In the genomic region with DNA sequence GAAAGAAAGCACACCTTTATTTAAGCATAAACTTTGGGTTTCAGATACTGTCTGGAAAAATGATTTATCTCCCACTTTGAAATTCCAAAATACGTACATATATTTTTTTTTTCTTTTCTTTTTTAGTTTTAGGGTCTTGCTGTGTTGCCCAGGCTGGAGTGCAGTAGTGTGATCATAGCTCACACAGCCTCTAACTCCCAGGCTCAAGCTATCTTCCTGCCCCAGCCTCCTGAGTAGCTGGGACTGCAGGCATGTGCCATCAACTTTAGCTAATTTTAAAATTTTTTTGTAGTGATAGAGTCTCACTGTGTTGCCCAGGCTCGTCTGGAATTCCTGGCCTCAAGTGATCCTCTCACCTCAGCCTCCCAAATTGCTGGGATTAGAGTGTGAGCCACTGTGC, we compare ENCODE assay signal across 20 cellular contexts. TPM values are rescaled to one million over a fixed set of nuclear protein-coding genes. Genes with fewer than 3 reads are reported as not detected.
DNase-seq lines count a peak whose midpoint lies in the region; ATAC-seq, FAIRE-seq and TF ChIP-seq lines count a peak whose summit lies in the region.
"Had no signal": no experiment of that assay in that cellular context is flagged by ENCODE, and none has a peak within 500 bp of the region (broad histone marks: within the 10 kb centered on the region; RNA-seq: fewer than 3 reads in every experiment).

No MANE protein-coding gene starts in this region.

- H3K27me3 ChIP-seq in HepG2 (ENCODE audit: control insufficient read depth in 1 of 2, insufficient read depth in 2 of 2, low read length in 2 of 2) (no peaks in the 10 kb centered on the region), right lobe of liver (no peaks in the 10 kb centered on the region), K562 (ENCODE audit: control insufficient read depth in 2 of 2, insufficient read depth in 2 of 2, low read length in 2 of 2) (no peaks in the 10 kb centered on the region)
- H3K27me3 ChIP-seq: BLaER1 treated with 17β-estradiol and CSF1 and Interleukin-3, amounts not matched to agents 10 nM and 100 nM had no signal

- no peak for TF ChIP-seq RAD21 in HepG2 (CRISPR knock-in tag; IDR thresholded peaks at IDR 0.05)
- no peak for TF ChIP-seq RAD21 in K562 (CRISPR knock-in tag; conservative IDR thresholded peaks at IDR 0.05 in 1 of 2, IDR thresholded peaks at IDR 0.05 in 1 of 2)

- FAIRE-seq in HepG2 (lab: Jason Lieb, UNC) (no peak), K562 (lab: Jason Lieb, UNC) (no peak)
- FAIRE-seq: A549, D721Med, G401.6, GM12891, GM19239 had no signal

- WGBS in HepG2 (ENCODE audit: low lambda C conversion rate), result 100% methylated on average over 2 of the region's 2 CpGs
- WGBS in right lobe of liver (ENCODE audit: insufficient coverage, low coverage, low lambda C conversion rate, missing lambda C conversion rate), result 83% methylated on average over 2 of the region's 2 CpGs
- 100% methylated on average over 1 of the region's 2 CpGs for WGBS in K562 (ENCODE audit: insufficient coverage, low coverage, missing lambda C conversion rate)

- TF ChIP-seq POLR2A in HepG2 (IDR thresholded peaks at IDR 0.05; ENCODE audit: insufficient read depth in 1 of 2, low read depth in 2 of 2, low read length in 2 of 2) (no peak), right lobe of liver (IDR thresholded peaks at IDR 0.05) (no peak), K562 (conservative IDR thresholded peaks at IDR 0.05) (no peak)

- H3K9me3 ChIP-seq in HepG2 (ENCODE audit: low read length) (no peaks in the 10 kb centered on the region), right lobe of liver (no peaks in the 10 kb centered on the region), K562 (replicated peaks; ENCODE audit: control insufficient read depth, insufficient read depth, low read depth, low read length) (no peaks in the 10 kb centered on the region)
- H3K9me3 ChIP-seq: A549; BLaER1 treated with 17β-estradiol and CSF1 and Interleukin-3, amounts not matched to agents 10 nM and 100 nM; Caco-2 had no signal

- CTCF ChIA-PET in HepG2 (lab: Yijun Ruan, JAX; ENCODE audit: low intra/inter-chr PET ratio, low total read pairs), result no interaction called here
- CTCF ChIA-PET in K562 (lab: Yijun Ruan, JAX; ENCODE audit: low intra/inter-chr PET ratio), result no interaction called here

- no peaks in the 10 kb centered on the region for H3K9me1 ChIP-seq in K562 (ENCODE audit: control insufficient read depth, insufficient read depth, low read length)

- H3K79me2 ChIP-seq in HepG2 (ENCODE audit: insufficient read depth, low read length), result no peaks in the 10 kb centered on the region
- H3K79me2 ChIP-seq in K562 (ENCODE audit: control insufficient read depth, insufficient read depth, low read length), result no peaks in the 10 kb centered on the region

- ATAC-seq in HepG2 (no peak), right lobe of liver (no peak), K562 (no peak), GM21529 (IDR thresholded peaks at IDR 0.05; ENCODE audit: unreplicated experiment) (no peak)
- ATAC-seq: A549; CD8-positive, alpha-beta T cell had no signal

- no TSS peak for BruUV-seq in HepG2 (replicated peaks; lab: Mats Ljungman, UMichigan)
- BruUV-seq in K562 (replicated peaks; lab: Mats Ljungman, UMichigan), result no TSS peak

- H3K27ac ChIP-seq in HepG2 (ENCODE audit: extremely low read length, insufficient read depth, low read length), result no peak overlapping the region
- H3K27ac ChIP-seq in right lobe of liver, result no peak overlapping the region
- H3K27ac ChIP-seq in K562 (ENCODE audit: extremely low read depth, low read depth, low read length), result no peak overlapping the region
- H3K27ac ChIP-seq: 22Rv1; A549; BLaER1 treated with 17β-estradiol and CSF1 and Interleukin-3, amounts not matched to agents 10 nM and 100 nM; C4-2B had no signal

- POLR2A ChIA-PET in HepG2 (lab: Yijun Ruan, JAX), result no interaction called here
- POLR2A ChIA-PET in K562 (lab: Yijun Ruan, JAX), result no interaction called here

- no peak overlapping the region for H3K4me3 ChIP-seq in HepG2 (replicated peaks in 1 of 3; ENCODE audit: insufficient read depth in 1 of 3, low read depth in 2 of 3, low read length in 3 of 3)
- H3K4me3 ChIP-seq in right lobe of liver, result no peak overlapping the region
- no peak overlapping the region for H3K4me3 ChIP-seq in K562
- H3K4me3 ChIP-seq: A549; BLaER1 treated with 17β-estradiol and CSF1 and Interleukin-3, amounts not matched to agents 10 nM and 100 nM had no signal

- intact Hi-C loops in HepG2 (cut with micrococcal nuclease; ENCODE audit: unreplicated experiment), result no loop called here
- intact Hi-C loops in right lobe of liver (cut with DNase I), result no loop called here
- intact Hi-C loops in K562 (cut with micrococcal nuclease), result no loop called here

- H2AFZ ChIP-seq in HepG2 (ENCODE audit: low read length) (no peak overlapping the region), K562 (ENCODE audit: low read depth, low read length) (no peak overlapping the region)

- no peaks in the 10 kb centered on the region for H3K4me1 ChIP-seq in HepG2 (ENCODE audit: insufficient read depth, low read length)
- no peaks in the 10 kb centered on the region for H3K4me1 ChIP-seq in right lobe of liver
- no peaks in the 10 kb centered on the region for H3K4me1 ChIP-seq in K562 (replicated peaks in 1 of 2; ENCODE audit: control insufficient read depth in 2 of 2, insufficient read depth in 2 of 2, low read length in 2 of 2)
- H3K4me1 ChIP-seq: BLaER1 treated with 17β-estradiol and CSF1 and Interleukin-3, amounts not matched to agents 10 nM and 100 nM; Caco-2 had no signal

- TF ChIP-seq CTCF in HepG2 (CRISPR knock-in tag; IDR thresholded peaks at IDR 0.05) (no peak), right lobe of liver (IDR thresholded peaks at IDR 0.05) (no peak), K562 (IDR thresholded peaks at IDR 0.05 in 2 of 3, conservative IDR thresholded peaks at IDR 0.05 in 1 of 3; ENCODE audit: insufficient read depth in 2 of 3, low read depth in 1 of 3, low read length in 3 of 3) (no peak)

- H3K4me2 ChIP-seq in HepG2 (ENCODE audit: low read depth, low read length) (no peak overlapping the region), K562 (ENCODE audit: insufficient read depth, low read length) (no peak overlapping the region)
- H3K4me2 ChIP-seq: A549; BLaER1 treated with 17β-estradiol and CSF1 and Interleukin-3, amounts not matched to agents 10 nM and 100 nM had no signal

- TF ChIP-seq EP300 in HepG2 (IDR thresholded peaks at IDR 0.05; ENCODE audit: low read depth in 2 of 2, low read length in 2 of 2), result no peak
- TF ChIP-seq EP300 in HepG2 (CRISPR knock-in tag; IDR thresholded peaks at IDR 0.05; ENCODE audit: borderline replicate concordance), result no peak
- TF ChIP-seq EP300 in K562 (IDR thresholded peaks at IDR 0.05; ENCODE audit: low read length), result no peak

- H3K9ac ChIP-seq in HepG2 (ENCODE audit: insufficient read depth, low read depth, low read length), result no peak overlapping the region
- H3K9ac ChIP-seq in K562 (ENCODE audit: insufficient read depth in 1 of 2, low read depth in 2 of 2, low read length in 2 of 2), result no peak overlapping the region
- H3K9ac ChIP-seq: BLaER1 treated with 17β-estradiol and CSF1 and Interleukin-3, amounts not matched to agents 10 nM and 100 nM had no signal

- peaks cover 1 to 50% of the 10 kb centered on the region in 2 experiments; a peak in 4 of 5 replicates for H3K36me3 ChIP-seq in HepG2 (replicated peaks in 1 of 2; ENCODE audit: control insufficient read depth in 1 of 2, insufficient read depth in 2 of 2, low read length in 2 of 2)
- peaks cover 0 to 36% (median 18%) of the 10 kb centered on the region in 4 donors for H3K36me3 ChIP-seq in right lobe of liver
- peaks cover 19% of the 10 kb centered on the region; the same call in 2 of the 3 replicates for H3K36me3 ChIP-seq in K562 (ENCODE audit: control insufficient read depth, insufficient read depth, low read length)

- H4K20me1 ChIP-seq in HepG2 (ENCODE audit: insufficient read depth, low read length), result no peaks in the 10 kb centered on the region
- H4K20me1 ChIP-seq in K562 (replicated peaks; ENCODE audit: control insufficient read depth, insufficient read depth, low read length), result no peaks in the 10 kb centered on the region

- in situ Hi-C loops in HepG2 (cut with HindIII; ENCODE audit: extremely low pct_ligation_motif_present, low pct_unique_long_range_greater_than_20kb) (no loop called here), K562 (cut with MboI) (no loop called here)

- DNase-seq in HepG2 (ENCODE audit: low spot score) (no peak), right lobe of liver (no peak), K562 (ENCODE audit: extremely low read depth in 1 of 4, low spot score in 3 of 4) (no peak), islet precursor cell (no peak)
- DNase-seq: AML-193; Caco-2; Calu3; CD4-positive, alpha-beta T cell; CD8-positive, alpha-beta T cell; DMS79 treated with DMSO at 0.1 percent for 48 hours; GF-D8 had no signal

RNA-seq across cellular contexts. Expression of a gene that starts 45.9 kb away (rescaled TPM):
- total RNA-seq in HepG2 (2016; rRNA removed; fragmentation: Illumina TruSeq; extraction: Trizol), result not detected in 2 replicates
- total RNA-seq in HepG2 (2016; cell fraction: cytosol; rRNA removed; fragmentation: Illumina TruSeq; extraction: Trizol; ENCODE audit: low read depth), result not detected in 2 replicates
- not detected in 2 replicates for total RNA-seq in HepG2 (2016; cell fraction: insoluble cytoplasmic fraction; rRNA removed; fragmentation: Illumina TruSeq; extraction: Trizol)
- total RNA-seq in HepG2 (2016; cell fraction: membrane; rRNA removed; fragmentation: Illumina TruSeq; extraction: Trizol), result not detected in 2 replicates
- total RNA-seq in HepG2 (2016; cell fraction: nucleus; rRNA removed; fragmentation: Illumina TruSeq; extraction: Trizol), result not detected in 2 replicates
- polyA plus RNA-seq in HepG2 (2011; rRNA removed), result not detected in 2 replicates
- 0.01 TPM in 1 of 2 replicates, not detected in the other for polyA plus RNA-seq in HepG2 (2011; cell fraction: cytosol; rRNA removed)
- 0.05 TPM in 1 of 2 replicates, not detected in the other for polyA plus RNA-seq in HepG2 (2011; cell fraction: nucleus; rRNA removed)
- polyA plus RNA-seq in HepG2 (2012), result 0.07 and 0.28 TPM in 2 replicates
- not detected in 2 replicates for polyA plus RNA-seq in HepG2 (2016; cell fraction: cytosol; fragmentation: Illumina TruSeq; extraction: Trizol; ENCODE audit: low read depth)
- not detected in 2 replicates for polyA plus RNA-seq in HepG2 (2016; cell fraction: insoluble cytoplasmic fraction; fragmentation: Illumina TruSeq; extraction: Trizol; ENCODE audit: low read depth)
- polyA plus RNA-seq in HepG2 (2016; cell fraction: membrane; fragmentation: Illumina TruSeq; extraction: Trizol; ENCODE audit: low read depth), result not detected in 2 replicates
- not detected in 2 replicates for polyA plus RNA-seq in HepG2 (2016; cell fraction: nucleus; fragmentation: Illumina TruSeq; extraction: Trizol; ENCODE audit: insufficient read depth, low read depth)
- polyA minus RNA-seq in HepG2 (2011; rRNA and poly(A)+ RNA removed; ENCODE audit: low replicate concordance), result 4.1 TPM in 1 of 2 replicates, not detected in the other
- polyA minus RNA-seq in HepG2 (2011; cell fraction: cytosol; rRNA and poly(A)+ RNA removed), result not detected in 2 replicates
- polyA minus RNA-seq in HepG2 (2011; cell fraction: nucleus; rRNA and poly(A)+ RNA removed), result not detected in 2 replicates
- total RNA-seq in right lobe of liver, result 1 to 10 TPM in 4 of 6 experiments, under 1 TPM in 2; 0.86 to 3.2 (median 1.2) TPM
- total RNA-seq in K562 (2011; cell fraction: chromatin; rRNA removed; ENCODE audit: low replicate concordance), result 34.7 and 36.1 TPM in 2 replicates
- 21.0 and 22.8 TPM in 2 replicates for total RNA-seq in K562 (2011; cell fraction: nucleolus; rRNA removed)
- 23.0 and 23.8 TPM in 2 replicates for total RNA-seq in K562 (2011; cell fraction: nucleoplasm; rRNA removed)
- total RNA-seq in K562 (2014; rRNA removed), result 1.3 and 1.7 TPM in 2 replicates
- 1.2 and 1.4 TPM in 2 replicates for total RNA-seq in K562 (2014; rRNA removed; fragmentation: Illumina TruSeq; extraction: Trizol)
- 1.2 TPM in 2 replicates for total RNA-seq in K562 (2015; rRNA removed; fragmentation: Illumina TruSeq; extraction: Trizol)
- 2.2 and 2.9 TPM in 2 replicates for total RNA-seq in K562 (2021)
- 2.9 and 4.2 TPM in 2 replicates for polyA plus RNA-seq in K562 (2011; rRNA removed)
- 1.4 and 2.2 TPM in 2 replicates for polyA plus RNA-seq in K562 (2011; cell fraction: cytosol; rRNA removed)
- polyA plus RNA-seq in K562 (2011; cell fraction: nucleus; rRNA removed), result 20.9 and 24.5 TPM in 2 replicates
- 2.8 and 5.5 TPM in 2 replicates for polyA plus RNA-seq in K562 (2012)
- polyA plus RNA-seq in K562 (2014; fragmentation: Illumina TruSeq; extraction: Trizol), result 1.7 and 2.2 TPM in 2 replicates
- polyA plus RNA-seq in K562 (2014; fragmentation: Nextera tagmentation; extraction: Ambion mirVana), result under 1 TPM; 0.43 to 0.56 TPM
- polyA plus RNA-seq in K562 (2014; rRNA removed), result 3.5 and 5.5 TPM in 2 replicates
- polyA minus RNA-seq in K562 (2011; rRNA and poly(A)+ RNA removed), result 0.95 and 1.7 TPM in 2 replicates
- 0.55 and 1.8 TPM in 2 replicates for polyA minus RNA-seq in K562 (2011; cell fraction: cytosol; rRNA and poly(A)+ RNA removed)
- 6.7 and 8.3 TPM in 2 replicates for polyA minus RNA-seq in K562 (2011; cell fraction: nucleus; rRNA and poly(A)+ RNA removed)
- total RNA-seq: CD8-positive, alpha-beta T cell had no signal

RNA-seq across cellular contexts. Expression of a gene that starts 55.1 kb away (rescaled TPM):
- 21.8 and 26.6 TPM in 2 replicates for total RNA-seq in HepG2 (2016; rRNA removed; fragmentation: Illumina TruSeq; extraction: Trizol)
- 40.0 and 40.8 TPM in 2 replicates for total RNA-seq in HepG2 (2016; cell fraction: cytosol; rRNA removed; fragmentation: Illumina TruSeq; extraction: Trizol; ENCODE audit: low read depth)
- 20.3 and 28.0 TPM in 2 replicates for total RNA-seq in HepG2 (2016; cell fraction: insoluble cytoplasmic fraction; rRNA removed; fragmentation: Illumina TruSeq; extraction: Trizol)
- 14.7 and 16.1 TPM in 2 replicates for total RNA-seq in HepG2 (2016; cell fraction: membrane; rRNA removed; fragmentation: Illumina TruSeq; extraction: Trizol)
- 28.1 and 31.5 TPM in 2 replicates for total RNA-seq in HepG2 (2016; cell fraction: nucleus; rRNA removed; fragmentation: Illumina TruSeq; extraction: Trizol)
- 12.5 and 14.5 TPM in 2 replicates for polyA plus RNA-seq in HepG2 (2011; rRNA removed)
- 9.0 and 16.0 TPM in 2 replicates for polyA plus RNA-seq in HepG2 (2011; cell fraction: cytosol; rRNA removed)
- polyA plus RNA-seq in HepG2 (2011; cell fraction: nucleus; rRNA removed), result 8.4 and 11.2 TPM in 2 replicates
- polyA plus RNA-seq in HepG2 (2012), result 29.3 and 37.7 TPM in 2 replicates
- 2.8 and 3.4 TPM in 2 replicates for polyA plus RNA-seq in HepG2 (2016; cell fraction: cytosol; fragmentation: Illumina TruSeq; extraction: Trizol; ENCODE audit: low read depth)
- 17.3 and 21.3 TPM in 2 replicates for polyA plus RNA-seq in HepG2 (2016; cell fraction: insoluble cytoplasmic fraction; fragmentation: Illumina TruSeq; extraction: Trizol; ENCODE audit: low read depth)
- polyA plus RNA-seq in HepG2 (2016; cell fraction: membrane; fragmentation: Illumina TruSeq; extraction: Trizol; ENCODE audit: low read depth), result 7.1 and 8.4 TPM in 2 replicates
- 37.7 and 38.2 TPM in 2 replicates for polyA plus RNA-seq in HepG2 (2016; cell fraction: nucleus; fragmentation: Illumina TruSeq; extraction: Trizol; ENCODE audit: insufficient read depth, low read depth)
- polyA minus RNA-seq in HepG2 (2011; rRNA and poly(A)+ RNA removed; ENCODE audit: low replicate concordance), result 26.0 and 50.2 TPM in 2 replicates
- polyA minus RNA-seq in HepG2 (2011; cell fraction: cytosol; rRNA and poly(A)+ RNA removed), result 22.2 and 36.3 TPM in 2 replicates
- polyA minus RNA-seq in HepG2 (2011; cell fraction: nucleus; rRNA and poly(A)+ RNA removed), result 24.5 and 28.5 TPM in 2 replicates
- total RNA-seq in right lobe of liver, result 10 to 100 TPM; 22.5 to 28.2 (median 25.0) TPM
- total RNA-seq in K562 (2011; cell fraction: chromatin; rRNA removed; ENCODE audit: low replicate concordance), result 48.7 and 55.9 TPM in 2 replicates
- total RNA-seq in K562 (2011; cell fraction: nucleolus; rRNA removed), result 20.5 and 23.4 TPM in 2 replicates
- total RNA-seq in K562 (2011; cell fraction: nucleoplasm; rRNA removed), result 33.9 and 51.6 TPM in 2 replicates
- total RNA-seq in K562 (2014; rRNA removed), result 15.0 and 15.3 TPM in 2 replicates
- 14.3 and 16.2 TPM in 2 replicates for total RNA-seq in K562 (2014; rRNA removed; fragmentation: Illumina TruSeq; extraction: Trizol)
- 14.6 and 14.8 TPM in 2 replicates for total RNA-seq in K562 (2015; rRNA removed; fragmentation: Illumina TruSeq; extraction: Trizol)
- 18.7 and 22.2 TPM in 2 replicates for total RNA-seq in K562 (2021)
- polyA plus RNA-seq in K562 (2011; rRNA removed), result 9.9 and 10.8 TPM in 2 replicates
- polyA plus RNA-seq in K562 (2011; cell fraction: cytosol; rRNA removed), result 7.7 and 12.8 TPM in 2 replicates
- 9.9 and 10.5 TPM in 2 replicates for polyA plus RNA-seq in K562 (2011; cell fraction: nucleus; rRNA removed)
- 16.5 and 23.1 TPM in 2 replicates for polyA plus RNA-seq in K562 (2012)
- polyA plus RNA-seq in K562 (2014; fragmentation: Illumina TruSeq; extraction: Trizol), result 20.1 and 25.2 TPM in 2 replicates
- 10 to 100 TPM in 1 of 2 experiments, 1 to 10 TPM in 1; 6.5 to 13.7 TPM for polyA plus RNA-seq in K562 (2014; fragmentation: Nextera tagmentation; extraction: Ambion mirVana)
- 12.7 and 13.9 TPM in 2 replicates for polyA plus RNA-seq in K562 (2014; rRNA removed)
- 32.1 and 45.4 TPM in 2 replicates for polyA minus RNA-seq in K562 (2011; rRNA and poly(A)+ RNA removed)
- polyA minus RNA-seq in K562 (2011; cell fraction: cytosol; rRNA and poly(A)+ RNA removed), result 10.2 and 15.7 TPM in 2 replicates
- polyA minus RNA-seq in K562 (2011; cell fraction: nucleus; rRNA and poly(A)+ RNA removed), result 7.9 and 15.7 TPM in 2 replicates
